In genomic region chr5:111551120-111551519, GRCh38 we compare ENCODE assay signal across 1 cellular context.
TF ChIP-seq lines count a peak whose summit lies in the region.

No MANE protein-coding gene starts in this region.

TF ChIP-seq in HepG2, 621 proteins besides CTCF, POLR2A, EP300 and RAD21 (continued from another document):
- TF ChIP-seq STAT6 (CRISPR knock-in tag; IDR thresholded peaks at IDR 0.05; ENCODE audit: borderline replicate concordance) (no peak), KLF11 (CRISPR knock-in tag; IDR thresholded peaks at IDR 0.05) (no peak), KIAA2018 (CRISPR knock-in tag; IDR thresholded peaks at IDR 0.05; ENCODE audit: borderline replicate concordance) (no peak), ZNF30 (CRISPR knock-in tag; IDR thresholded peaks at IDR 0.05) (no peak)
